ENCODE assay signal across 7 cellular contexts in genomic region chr19:16628183-16628983, GRCh38. TPM values are rescaled to one million over a fixed set of nuclear protein-coding genes. Genes with fewer than 3 reads are reported as not detected.
DNase-seq lines count a peak whose midpoint lies in the region; ATAC-seq, FAIRE-seq and TF ChIP-seq lines count a peak whose summit lies in the region.

MED26 (minus strand) TSS chr19:16628204; CDS start chr19:16627943, 261 bp downstream.

- no peak for FAIRE-seq in astrocyte (lab: Jason Lieb, UNC)

- TF ChIP-seq CTCF in astrocyte (IDR thresholded peaks at IDR 0.05; ENCODE audit: insufficient read depth, low read depth, low read length) = no peak

- no peaks in the 10 kb centered on the region for H3K9me3 Mint-ChIP-seq in T-helper 2 cell treated with Interferon-gamma antibody and Interleukin-4, amounts not matched to agents 5 μg/mL and 100 μg/mL, for 36 hours
- peaks cover 3% of the 10 kb centered on the region for H3K9me3 Mint-ChIP-seq in astrocyte (ENCODE audit: unreplicated experiment)

- DNase-seq in NCI-H187 treated with DMSO at 0.1 percent for 48 hours (lab: John Stamatoyannopoulos, UW) (peak; percentile 39), astrocyte (ENCODE audit: low read depth) (peak; percentile 68), hepatic stellate cell (ENCODE audit: low spot score) (peak; percentile 98), renal cortical epithelial cell (ENCODE audit: low read depth) (peak; percentile 68)
- DNase-seq in T-helper 2 cell treated with Interferon-gamma antibody and Interleukin-4, amounts not matched to agents 5 μg/mL and 100 μg/mL, for 36 hours (ENCODE audit: low spot score) = peak; percentile 92

- H3K27me3 ChIP-seq in astrocyte (ENCODE audit: insufficient read depth, low read length) = no peaks in the 10 kb centered on the region

- peak within 1 kb of the TSS; percentile 97 for H3K4me2 ChIP-seq in astrocyte (ENCODE audit: low read length)

- H2AFZ ChIP-seq in astrocyte (ENCODE audit: low read depth, low read length) = peak within 1 kb of the TSS; percentile 83

- peaks cover 45% of the 10 kb centered on the region for H3K79me2 ChIP-seq in astrocyte (ENCODE audit: insufficient read depth, low read length)

- H3K4me3 Mint-ChIP-seq in T-helper 2 cell treated with Interferon-gamma antibody and Interleukin-4, amounts not matched to agents 5 μg/mL and 100 μg/mL, for 36 hours = peak within 1 kb of the TSS; percentile 99
- H3K4me3 Mint-ChIP-seq in astrocyte (ENCODE audit: unreplicated experiment) = peak within 1 kb of the TSS; percentile 95

- peak; percentile 88 for TF ChIP-seq POLR2A in GM18505 (IDR thresholded peaks at IDR 0.05; ENCODE audit: borderline replicate concordance, extremely low read depth, insufficient read depth, insufficient read length)

- peak; percentile 85 for ATAC-seq in GM18505 (IDR thresholded peaks at IDR 0.05; ENCODE audit: unreplicated experiment)
- peak; percentile 75 for ATAC-seq in HG02943 (IDR thresholded peaks at IDR 0.05; ENCODE audit: low read depth, unreplicated experiment)

- no peaks in the 10 kb centered on the region for H3K27me3 Mint-ChIP-seq in T-helper 2 cell treated with Interferon-gamma antibody and Interleukin-4, amounts not matched to agents 5 μg/mL and 100 μg/mL, for 36 hours (ENCODE audit: low read depth)
- no peaks in the 10 kb centered on the region for H3K27me3 Mint-ChIP-seq in astrocyte (ENCODE audit: low read depth, unreplicated experiment)

- H3K4me1 ChIP-seq in astrocyte (ENCODE audit: insufficient read depth, low read length) = peaks cover 10% of the 10 kb centered on the region

- peak within 1 kb of the TSS; percentile 86 for H3K27ac ChIP-seq in astrocyte (ENCODE audit: low read depth, low read length)

- H4K20me1 ChIP-seq in astrocyte (ENCODE audit: insufficient read depth, low read length) = peaks cover 43% of the 10 kb centered on the region

- H3K27ac Mint-ChIP-seq in T-helper 2 cell treated with Interferon-gamma antibody and Interleukin-4, amounts not matched to agents 5 μg/mL and 100 μg/mL, for 36 hours = peak within 1 kb of the TSS; percentile 100
- peak within 1 kb of the TSS; percentile 91 for H3K27ac Mint-ChIP-seq in astrocyte (ENCODE audit: unreplicated experiment)

- peaks cover 11% of the 10 kb centered on the region for H3K36me3 ChIP-seq in astrocyte (ENCODE audit: insufficient read depth, low read length)

- peak within 1 kb of the TSS; percentile 87 for H3K4me3 ChIP-seq in astrocyte (ENCODE audit: insufficient read depth, low read depth, low read length)

- peaks cover 36% of the 10 kb centered on the region for H3K4me1 Mint-ChIP-seq in T-helper 2 cell treated with Interferon-gamma antibody and Interleukin-4, amounts not matched to agents 5 μg/mL and 100 μg/mL, for 36 hours (ENCODE audit: low read depth)
- peaks cover 12% of the 10 kb centered on the region for H3K4me1 Mint-ChIP-seq in astrocyte (ENCODE audit: low read depth, unreplicated experiment)

- peak within 1 kb of the TSS; percentile 99 for H3K9ac ChIP-seq in astrocyte (ENCODE audit: low read length)

- peaks cover 39% of the 10 kb centered on the region for H3K36me3 Mint-ChIP-seq in T-helper 2 cell treated with Interferon-gamma antibody and Interleukin-4, amounts not matched to agents 5 μg/mL and 100 μg/mL, for 36 hours (ENCODE audit: low read depth)
- H3K36me3 Mint-ChIP-seq in astrocyte (ENCODE audit: low read depth, unreplicated experiment) = peaks cover 8% of the 10 kb centered on the region

- peaks cover 3% of the 10 kb centered on the region for H3K9me3 ChIP-seq in astrocyte (ENCODE audit: insufficient read depth, low read depth, low read length)

RNA-seq across cellular contexts. Expression of gene MED26, which starts in this region (rescaled TPM):
- total RNA-seq in astrocyte = 11.8 and 15.0 TPM in 2 replicates
- total RNA-seq in renal cortical epithelial cell = 3.0 and 6.9 TPM in 2 replicates

Comparison
In these comparisons a context has a peak if more than half of its experiments do, and no peak if none do; other contexts are left out.
1. Peak in every context shown above with its lines: DNase-seq, ATAC-seq, H3K4me3 ChIP-seq and H3K27ac ChIP-seq.
2. DNase-seq: peak in every context shown above with its lines; median percentile 98 in hepatic stellate cell; 92 in T-helper 2 cell treated with Interferon-gamma antibody and Interleukin-4, amounts not matched to agents 5 μg/mL and 100 μg/mL, for 36 hours; 68 in astrocyte; 68 in renal cortical epithelial cell; 39 in NCI-H187 treated with DMSO at 0.1 percent for 48 hours.